24 cellular contexts compared by ENCODE assay signal in the genomic region with DNA sequence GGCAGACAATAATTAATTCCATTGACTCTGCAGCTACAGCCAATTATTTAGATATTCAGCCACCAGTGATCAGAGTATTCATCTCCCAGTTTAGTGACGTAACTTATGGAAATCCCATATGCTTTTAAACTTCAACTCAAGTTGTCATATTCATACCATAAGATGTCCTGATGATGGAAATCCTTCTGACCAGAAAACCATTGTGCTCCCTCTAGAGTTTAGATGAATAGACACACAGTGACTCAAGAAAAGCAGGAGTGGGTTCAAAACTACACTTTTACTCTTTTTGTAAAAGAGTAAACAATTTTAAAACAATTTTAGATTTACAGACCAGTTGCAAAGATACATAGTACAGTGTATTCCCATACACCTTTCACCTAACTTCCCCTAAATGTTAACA.
"Had no signal": no experiment of that assay in that cellular context is flagged by ENCODE, and none has a peak within 500 bp of the region (broad histone marks: within the 10 kb centered on the region; RNA-seq: fewer than 3 reads in every experiment).

No MANE protein-coding gene starts in this region.

- H3K36me3 Mint-ChIP-seq: activated naive CD8-positive, alpha-beta T cell treated with anti-CD3 and anti-CD28 coated beads, Interleukin-2, amount 10 ng/mL, durations not matched to agents 7 days and 5 days; immature natural killer cell; memory B cell; naive thymus-derived CD4-positive, alpha-beta T cell; neural progenitor cell had no signal

- ATAC-seq: activated CD8-positive, alpha-beta T cell treated with anti-CD3 and anti-CD28 coated beads for 36 hours; activated T-helper 17 cell treated with anti-CD3 and anti-CD28 coated beads, Interleukin-2, amount 50 U/mL, for 72 hours; gastroesophageal sphincter; heart right ventricle; left ventricle myocardium superior; naive thymus-derived CD4-positive, alpha-beta T cell had no signal

- H3K4me3 Mint-ChIP-seq: activated CD4-positive, alpha-beta T cell treated with anti-CD3 and anti-CD28 coated beads, Interleukin-2, amount 10 ng/mL, durations not matched to agents 24 days and 14 days; activated CD8-positive, alpha-beta T cell treated with anti-CD3 and anti-CD28 coated beads for 36 hours; activated naive CD8-positive, alpha-beta T cell treated with anti-CD3 and anti-CD28 coated beads, Interleukin-2, amount 10 ng/mL, durations not matched to agents 7 days and 5 days; activated T-helper 17 cell treated with anti-CD3 and anti-CD28 coated beads, Interleukin-2, amount 50 U/mL, for 72 hours; immature natural killer cell; memory B cell; naive thymus-derived CD4-positive, alpha-beta T cell; neural progenitor cell; stimulated activated naive CD8-positive, alpha-beta T cell treated with anti-CD3 and anti-CD28 coated beads, Interleukin-15, Interleukin-2, amounts not matched to agents 100 ng/mL and 50 ng/mL, for 24 hours had no signal

- H3K4me3 ChIP-seq: coronary artery, gastroesophageal sphincter, heart right ventricle, neural progenitor cell, prostate gland, right atrium auricular region, skin epidermis, tibial nerve had no signal

- H3K4me1 ChIP-seq: gastroesophageal sphincter, prostate gland, right atrium auricular region, tibial nerve had no signal

- H3K36me3 ChIP-seq: gastroesophageal sphincter, heart right ventricle, neural progenitor cell, prostate gland, right atrium auricular region, tibial nerve had no signal

- H3K4me2 ChIP-seq: neural progenitor cell had no signal

- H3K9ac ChIP-seq: neural progenitor cell had no signal

- H3K27me3 Mint-ChIP-seq: activated CD4-positive, alpha-beta T cell treated with anti-CD3 and anti-CD28 coated beads, Interleukin-2, amount 10 ng/mL, durations not matched to agents 24 days and 14 days; activated CD8-positive, alpha-beta T cell treated with anti-CD3 and anti-CD28 coated beads for 36 hours; memory B cell; naive thymus-derived CD4-positive, alpha-beta T cell; stimulated activated naive CD8-positive, alpha-beta T cell treated with anti-CD3 and anti-CD28 coated beads, Interleukin-15, Interleukin-2, amounts not matched to agents 100 ng/mL and 50 ng/mL, for 24 hours had no signal

- H3K27ac Mint-ChIP-seq: activated CD4-positive, alpha-beta T cell treated with anti-CD3 and anti-CD28 coated beads, Interleukin-2, amount 10 ng/mL, durations not matched to agents 24 days and 14 days; activated CD8-positive, alpha-beta T cell treated with anti-CD3 and anti-CD28 coated beads for 36 hours; activated naive CD8-positive, alpha-beta T cell treated with anti-CD3 and anti-CD28 coated beads, Interleukin-2, amount 10 ng/mL, durations not matched to agents 7 days and 5 days; activated T-helper 17 cell treated with anti-CD3 and anti-CD28 coated beads, Interleukin-2, amount 50 U/mL, for 72 hours; immature natural killer cell; memory B cell; naive thymus-derived CD4-positive, alpha-beta T cell; stimulated activated naive CD8-positive, alpha-beta T cell treated with anti-CD3 and anti-CD28 coated beads, Interleukin-15, Interleukin-2, amounts not matched to agents 100 ng/mL and 50 ng/mL, for 24 hours had no signal

- H2AFZ ChIP-seq: neural progenitor cell had no signal

- H3K9me3 Mint-ChIP-seq: activated CD4-positive, alpha-beta T cell treated with anti-CD3 and anti-CD28 coated beads, Interleukin-2, amount 10 ng/mL, durations not matched to agents 24 days and 14 days; activated CD8-positive, alpha-beta T cell treated with anti-CD3 and anti-CD28 coated beads for 36 hours; activated naive CD8-positive, alpha-beta T cell treated with anti-CD3 and anti-CD28 coated beads, Interleukin-2, amount 10 ng/mL, durations not matched to agents 7 days and 5 days; activated T-helper 17 cell treated with anti-CD3 and anti-CD28 coated beads, Interleukin-2, amount 50 U/mL, for 72 hours; memory B cell; naive thymus-derived CD4-positive, alpha-beta T cell; neural progenitor cell; stimulated activated naive CD8-positive, alpha-beta T cell treated with anti-CD3 and anti-CD28 coated beads, Interleukin-15, Interleukin-2, amounts not matched to agents 100 ng/mL and 50 ng/mL, for 24 hours had no signal

- H3K4me1 Mint-ChIP-seq: activated CD4-positive, alpha-beta T cell treated with anti-CD3 and anti-CD28 coated beads, Interleukin-2, amount 10 ng/mL, durations not matched to agents 24 days and 14 days; activated naive CD8-positive, alpha-beta T cell treated with anti-CD3 and anti-CD28 coated beads, Interleukin-2, amount 10 ng/mL, durations not matched to agents 7 days and 5 days; activated T-helper 17 cell treated with anti-CD3 and anti-CD28 coated beads, Interleukin-2, amount 50 U/mL, for 72 hours; immature natural killer cell; memory B cell; naive thymus-derived CD4-positive, alpha-beta T cell had no signal

- DNase-seq: activated CD4-positive, alpha-beta T cell treated with anti-CD3 and anti-CD28 coated beads, Interleukin-2, amount 10 ng/mL, durations not matched to agents 24 days and 14 days; activated CD8-positive, alpha-beta T cell treated with anti-CD3 and anti-CD28 coated beads for 36 hours; activated naive CD4-positive, alpha-beta T cell treated with Interleukin-2 at 50 U/mL for 16 hours; activated naive CD8-positive, alpha-beta T cell treated with anti-CD3 and anti-CD28 coated beads, Interleukin-2, amount 10 ng/mL, durations not matched to agents 7 days and 5 days; activated T-cell treated with anti-CD3 and anti-CD28 coated beads, Interleukin-2, amount 50 U/mL, for 1 hour; amygdala; erythroblast; heart right ventricle; immature natural killer cell; kidney glomerular epithelial cell; left ventricle myocardium superior; naive thymus-derived CD4-positive, alpha-beta T cell; T1000 had no signal

- H3K27me3 ChIP-seq: gastroesophageal sphincter, heart right ventricle, neural progenitor cell, right atrium auricular region, tibial nerve had no signal

- H3K27ac ChIP-seq: coronary artery, gastroesophageal sphincter, heart right ventricle, neural progenitor cell, prostate gland, right atrium auricular region, skin epidermis, tibial nerve had no signal

- FAIRE-seq: urothelium cell line had no signal

- H3K9me3 ChIP-seq: gastroesophageal sphincter, heart right ventricle, prostate gland, right atrium auricular region, tibial nerve had no signal
